Comparison of ENCODE assay signal across 7 cellular contexts in genomic region chr19:48900477-48901452, GRCh38. TPM values are rescaled to one million over a fixed set of nuclear protein-coding genes. Genes with fewer than 3 reads are reported as not detected.
DNase-seq lines count a peak whose midpoint lies in the region; ATAC-seq and TF ChIP-seq lines count a peak whose summit lies in the region.

No MANE protein-coding gene starts in this region.

- peaks cover 0 to 4% of the 10 kb centered on the region in 2 donors for H3K9me3 Mint-ChIP-seq in activated naive CD4-positive, alpha-beta T cell treated with anti-CD3 and anti-CD28 coated beads, Interleukin-2, amount 50 U/mL, for 72 hours

- H3K4me1 ChIP-seq in Karpas-422 (ENCODE audit: low read length), result peaks cover 13% of the 10 kb centered on the region
- peaks cover 6% of the 10 kb centered on the region for H3K4me1 ChIP-seq in cardiac muscle cell (ENCODE audit: low read depth)
- peaks cover 22% of the 10 kb centered on the region for H3K4me1 ChIP-seq in psoas muscle

- H3K79me2 ChIP-seq in Karpas-422 (ENCODE audit: low read length), result peaks cover 12% of the 10 kb centered on the region; the same call in 1 of the 2 replicates

- intact Hi-C loops in psoas muscle (cut with DNase I), result no loop called here

- peak overlapping the region; percentile 97 to 99 for H3K27ac Mint-ChIP-seq in activated naive CD4-positive, alpha-beta T cell treated with anti-CD3 and anti-CD28 coated beads, Interleukin-2, amount 50 U/mL, for 72 hours

- TF ChIP-seq CTCF in GM10266 (IDR thresholded peaks at IDR 0.05; ENCODE audit: control insufficient read depth, insufficient read depth, low read depth, missing control alignments), result no peak
- TF ChIP-seq CTCF in cardiac muscle cell (IDR thresholded peaks at IDR 0.05; ENCODE audit: low read depth, low read length), result no peak
- TF ChIP-seq CTCF in psoas muscle (IDR thresholded peaks at IDR 0.05), result no peak

- WGBS in psoas muscle, 3 donors, result 9 to 14% (median 10%) methylated on average over 22 to 25 of the region's 25 CpGs

- peaks cover 16 to 21% of the 10 kb centered on the region in 2 donors for H3K36me3 Mint-ChIP-seq in activated naive CD4-positive, alpha-beta T cell treated with anti-CD3 and anti-CD28 coated beads, Interleukin-2, amount 50 U/mL, for 72 hours

- no peaks in the 10 kb centered on the region for H3K9me3 ChIP-seq in Karpas-422 (ENCODE audit: low read length)
- no peaks in the 10 kb centered on the region for H3K9me3 ChIP-seq in cardiac muscle cell (ENCODE audit: low read depth)
- H3K9me3 ChIP-seq in psoas muscle, result no peaks in the 10 kb centered on the region

- H4K20me1 ChIP-seq in Karpas-422 (ENCODE audit: insufficient read depth, low read depth, low read length), result no peaks in the 10 kb centered on the region

- peak overlapping the region; percentile 83 for H3K9ac ChIP-seq in Karpas-422 (ENCODE audit: low read length)

- no peak overlapping the region for H2AFZ ChIP-seq in Karpas-422 (ENCODE audit: low read length)

- peaks cover 5% of the 10 kb centered on the region; the same call in 1 of the 2 replicates for H3K36me3 ChIP-seq in Karpas-422 (ENCODE audit: insufficient read depth, low read length)
- peaks cover 11% of the 10 kb centered on the region for H3K36me3 ChIP-seq in cardiac muscle cell
- peaks cover 0 to 37% of the 10 kb centered on the region in 2 donors for H3K36me3 ChIP-seq in psoas muscle (ENCODE audit: insufficient read depth in 1 of 2, low read depth in 1 of 2)

- H3K4me3 ChIP-seq in Karpas-422 (ENCODE audit: low read length) (peak overlapping the region; percentile 81), cardiac muscle cell (peak overlapping the region; percentile 70), psoas muscle (peak overlapping the region; percentile 89)

- peak; percentile 61 for DNase-seq in GM10266 (ENCODE audit: extremely low spot score)
- peak; percentile 64 for DNase-seq in Karpas-422
- DNase-seq in activated naive CD4-positive, alpha-beta T cell treated with anti-CD3 and anti-CD28 coated beads, Interleukin-2, amount 50 U/mL, for 72 hours (ENCODE audit: low spot score in 2 of 2), result no peak
- peak in 1 of 2 donors; percentile 62 for DNase-seq in cardiac muscle cell (ENCODE audit: low read depth in 1 of 2, low spot score in 1 of 2)
- DNase-seq in psoas muscle, result peak in 1 of 2 donors; percentile 64
- DNase-seq in GOT3 (lab: John Stamatoyannopoulos, UW), result no peak

- H3K4me2 ChIP-seq in Karpas-422 (ENCODE audit: low read depth, low read length, poor library complexity, severe bottlenecking), result peak overlapping the region; percentile 78

- H3K27me3 ChIP-seq in Karpas-422 (ENCODE audit: low read length) (no peaks in the 10 kb centered on the region), cardiac muscle cell (no peaks in the 10 kb centered on the region), psoas muscle (ENCODE audit: insufficient read depth in 3 of 3, low read length in 2 of 3) (peaks cover 0 to under 1% (median 0%) of the 10 kb centered on the region in 3 donors)

- no peak overlapping the region for H3K27ac ChIP-seq in Karpas-422 (ENCODE audit: low read length)
- peak overlapping the region; percentile 67 for H3K27ac ChIP-seq in cardiac muscle cell
- peak overlapping the region; percentile 91 for H3K27ac ChIP-seq in psoas muscle

- H3K9me2 ChIP-seq in Karpas-422 (replicated peaks; ENCODE audit: insufficient read depth, low read length), result no peaks in the 10 kb centered on the region

- ATAC-seq in activated naive CD4-positive, alpha-beta T cell treated with anti-CD3 and anti-CD28 coated beads, Interleukin-2, amount 50 U/mL, for 72 hours, result no peak
- ATAC-seq in psoas muscle, result peak in 3 of 4 donors; percentile 27 to 74 (median 52)
- no peak for ATAC-seq in GM18870 (IDR thresholded peaks at IDR 0.05; ENCODE audit: unreplicated experiment)

RNA-seq across cellular contexts. Expression of gene NUCB1, which starts 0.7 kb away (rescaled TPM):
- total RNA-seq in Karpas-422 (2014; rRNA removed; shearing (Covaris generic); ENCODE audit: low replicate concordance), result 57.5 and 98.2 TPM in 2 replicates
- total RNA-seq in activated naive CD4-positive, alpha-beta T cell treated with anti-CD3 and anti-CD28 coated beads, Interleukin-2, amount 50 U/mL, for 72 hours, result 100 to 1,000 TPM; 191 to 254 TPM
- 274 and 337 TPM in 2 replicates for total RNA-seq in cardiac muscle cell
- 230 and 290 TPM in 2 replicates for polyA plus RNA-seq in cardiac muscle cell
- total RNA-seq in psoas muscle, result 100 to 1,000 TPM in 2 of 4 donors, 10 to 100 TPM in 2; 86.4 to 143 (median 101) TPM
- polyA plus RNA-seq in psoas muscle, result 10 to 100 TPM; 49.9 to 97.1 (median 90.7) TPM

RNA-seq across cellular contexts. Expression of gene TULP2, which starts 2.2 kb away (rescaled TPM):
- total RNA-seq in Karpas-422 (2014; rRNA removed; shearing (Covaris generic); ENCODE audit: low replicate concordance), result not detected in 2 replicates
- 1 to 10 TPM in 1 of 2 donors, under 1 TPM in 1; 0.52 to 1.1 TPM for total RNA-seq in activated naive CD4-positive, alpha-beta T cell treated with anti-CD3 and anti-CD28 coated beads, Interleukin-2, amount 50 U/mL, for 72 hours
- total RNA-seq in cardiac muscle cell, result 0.25 and 2.0 TPM in 2 replicates
- 0.26 and 1.0 TPM in 2 replicates for polyA plus RNA-seq in cardiac muscle cell
- under 1 TPM in 2 of 4 donors, not detected in 2; 0.13 to 0.17 TPM for total RNA-seq in psoas muscle
- under 1 TPM in 2 of 3 donors, not detected in 1; 0.06 to 0.07 TPM for polyA plus RNA-seq in psoas muscle

RNA-seq across cellular contexts. Expression of gene PPP1R15A, which starts 28.5 kb away (rescaled TPM):
- 22.6 and 31.3 TPM in 2 replicates for total RNA-seq in Karpas-422 (2014; rRNA removed; shearing (Covaris generic); ENCODE audit: low replicate concordance)
- 100 to 1,000 TPM in 1 of 2 donors, 10 to 100 TPM in 1; 93.1 to 133 TPM for total RNA-seq in activated naive CD4-positive, alpha-beta T cell treated with anti-CD3 and anti-CD28 coated beads, Interleukin-2, amount 50 U/mL, for 72 hours
- total RNA-seq in cardiac muscle cell, result 54.1 and 85.1 TPM in 2 replicates
- polyA plus RNA-seq in cardiac muscle cell, result 87.6 and 95.7 TPM in 2 replicates
- 10 to 100 TPM; 34.5 to 93.4 (median 41.3) TPM for total RNA-seq in psoas muscle
- polyA plus RNA-seq in psoas muscle, result 10 to 100 TPM; 61.1 to 86.3 (median 83.7) TPM

RNA-seq across cellular contexts. Expression of gene PLEKHA4, which starts 32.3 kb away (rescaled TPM):
- total RNA-seq in Karpas-422 (2014; rRNA removed; shearing (Covaris generic); ENCODE audit: low replicate concordance), result not detected in 2 replicates
- total RNA-seq in activated naive CD4-positive, alpha-beta T cell treated with anti-CD3 and anti-CD28 coated beads, Interleukin-2, amount 50 U/mL, for 72 hours, result 10 to 100 TPM in 1 of 2 donors, 1 to 10 TPM in 1; 9.1 to 20.3 TPM
- total RNA-seq in cardiac muscle cell (22.5 and 27.1 TPM in 2 replicates), psoas muscle (10 to 100 TPM in 3 of 4 donors, 1 to 10 TPM in 1; 9.4 to 30.0 (median 20.2) TPM)
- polyA plus RNA-seq in cardiac muscle cell (29.4 and 37.1 TPM in 2 replicates), psoas muscle (10 to 100 TPM; 11.1 to 14.9 (median 12.3) TPM)

RNA-seq across cellular contexts. Expression of gene DHDH, which starts 32.7 kb away (rescaled TPM):
- 1.4 and 3.3 TPM in 2 replicates for total RNA-seq in Karpas-422 (2014; rRNA removed; shearing (Covaris generic); ENCODE audit: low replicate concordance)
- total RNA-seq in activated naive CD4-positive, alpha-beta T cell treated with anti-CD3 and anti-CD28 coated beads, Interleukin-2, amount 50 U/mL, for 72 hours, result 1 to 10 TPM; 2.2 to 7.4 TPM
- total RNA-seq in cardiac muscle cell (2.2 and 4.8 TPM in 2 replicates), psoas muscle (under 1 TPM in 1 of 4 donors, not detected in 3; 0.21 TPM)
- polyA plus RNA-seq in cardiac muscle cell (7.0 and 10.2 TPM in 2 replicates), psoas muscle (under 1 TPM in 1 of 3 donors, not detected in 2; 0.14 TPM)

Comparison
In these comparisons a context has a peak if more than half of its experiments do, and no peak if none do; other contexts are left out.
1. DNase-seq: peak in GM10266 (single experiment) and Karpas-422 (single experiment); none in activated naive CD4-positive, alpha-beta T cell treated with anti-CD3 and anti-CD28 coated beads, Interleukin-2, amount 50 U/mL, for 72 hours (0 of 2) and GOT3 (single experiment).
2. ATAC-seq: peak in psoas muscle (3 of 4); none in activated naive CD4-positive, alpha-beta T cell treated with anti-CD3 and anti-CD28 coated beads, Interleukin-2, amount 50 U/mL, for 72 hours (0 of 2) and GM18870 (single experiment).
3. Peak in every context shown above with its lines, with median percentiles within 50 percentile points of each other: H3K4me3 ChIP-seq.